1 cellular context compared by ENCODE assay signal in genomic region chr17:40541873-40542561, GRCh38.
TF ChIP-seq lines count a peak whose summit lies in the region.

No MANE protein-coding gene starts in this region.

TF ChIP-seq in K562, 482 proteins besides CTCF, POLR2A, EP300 and RAD21 (continued from another document):
- TF ChIP-seq, protein P1, sequence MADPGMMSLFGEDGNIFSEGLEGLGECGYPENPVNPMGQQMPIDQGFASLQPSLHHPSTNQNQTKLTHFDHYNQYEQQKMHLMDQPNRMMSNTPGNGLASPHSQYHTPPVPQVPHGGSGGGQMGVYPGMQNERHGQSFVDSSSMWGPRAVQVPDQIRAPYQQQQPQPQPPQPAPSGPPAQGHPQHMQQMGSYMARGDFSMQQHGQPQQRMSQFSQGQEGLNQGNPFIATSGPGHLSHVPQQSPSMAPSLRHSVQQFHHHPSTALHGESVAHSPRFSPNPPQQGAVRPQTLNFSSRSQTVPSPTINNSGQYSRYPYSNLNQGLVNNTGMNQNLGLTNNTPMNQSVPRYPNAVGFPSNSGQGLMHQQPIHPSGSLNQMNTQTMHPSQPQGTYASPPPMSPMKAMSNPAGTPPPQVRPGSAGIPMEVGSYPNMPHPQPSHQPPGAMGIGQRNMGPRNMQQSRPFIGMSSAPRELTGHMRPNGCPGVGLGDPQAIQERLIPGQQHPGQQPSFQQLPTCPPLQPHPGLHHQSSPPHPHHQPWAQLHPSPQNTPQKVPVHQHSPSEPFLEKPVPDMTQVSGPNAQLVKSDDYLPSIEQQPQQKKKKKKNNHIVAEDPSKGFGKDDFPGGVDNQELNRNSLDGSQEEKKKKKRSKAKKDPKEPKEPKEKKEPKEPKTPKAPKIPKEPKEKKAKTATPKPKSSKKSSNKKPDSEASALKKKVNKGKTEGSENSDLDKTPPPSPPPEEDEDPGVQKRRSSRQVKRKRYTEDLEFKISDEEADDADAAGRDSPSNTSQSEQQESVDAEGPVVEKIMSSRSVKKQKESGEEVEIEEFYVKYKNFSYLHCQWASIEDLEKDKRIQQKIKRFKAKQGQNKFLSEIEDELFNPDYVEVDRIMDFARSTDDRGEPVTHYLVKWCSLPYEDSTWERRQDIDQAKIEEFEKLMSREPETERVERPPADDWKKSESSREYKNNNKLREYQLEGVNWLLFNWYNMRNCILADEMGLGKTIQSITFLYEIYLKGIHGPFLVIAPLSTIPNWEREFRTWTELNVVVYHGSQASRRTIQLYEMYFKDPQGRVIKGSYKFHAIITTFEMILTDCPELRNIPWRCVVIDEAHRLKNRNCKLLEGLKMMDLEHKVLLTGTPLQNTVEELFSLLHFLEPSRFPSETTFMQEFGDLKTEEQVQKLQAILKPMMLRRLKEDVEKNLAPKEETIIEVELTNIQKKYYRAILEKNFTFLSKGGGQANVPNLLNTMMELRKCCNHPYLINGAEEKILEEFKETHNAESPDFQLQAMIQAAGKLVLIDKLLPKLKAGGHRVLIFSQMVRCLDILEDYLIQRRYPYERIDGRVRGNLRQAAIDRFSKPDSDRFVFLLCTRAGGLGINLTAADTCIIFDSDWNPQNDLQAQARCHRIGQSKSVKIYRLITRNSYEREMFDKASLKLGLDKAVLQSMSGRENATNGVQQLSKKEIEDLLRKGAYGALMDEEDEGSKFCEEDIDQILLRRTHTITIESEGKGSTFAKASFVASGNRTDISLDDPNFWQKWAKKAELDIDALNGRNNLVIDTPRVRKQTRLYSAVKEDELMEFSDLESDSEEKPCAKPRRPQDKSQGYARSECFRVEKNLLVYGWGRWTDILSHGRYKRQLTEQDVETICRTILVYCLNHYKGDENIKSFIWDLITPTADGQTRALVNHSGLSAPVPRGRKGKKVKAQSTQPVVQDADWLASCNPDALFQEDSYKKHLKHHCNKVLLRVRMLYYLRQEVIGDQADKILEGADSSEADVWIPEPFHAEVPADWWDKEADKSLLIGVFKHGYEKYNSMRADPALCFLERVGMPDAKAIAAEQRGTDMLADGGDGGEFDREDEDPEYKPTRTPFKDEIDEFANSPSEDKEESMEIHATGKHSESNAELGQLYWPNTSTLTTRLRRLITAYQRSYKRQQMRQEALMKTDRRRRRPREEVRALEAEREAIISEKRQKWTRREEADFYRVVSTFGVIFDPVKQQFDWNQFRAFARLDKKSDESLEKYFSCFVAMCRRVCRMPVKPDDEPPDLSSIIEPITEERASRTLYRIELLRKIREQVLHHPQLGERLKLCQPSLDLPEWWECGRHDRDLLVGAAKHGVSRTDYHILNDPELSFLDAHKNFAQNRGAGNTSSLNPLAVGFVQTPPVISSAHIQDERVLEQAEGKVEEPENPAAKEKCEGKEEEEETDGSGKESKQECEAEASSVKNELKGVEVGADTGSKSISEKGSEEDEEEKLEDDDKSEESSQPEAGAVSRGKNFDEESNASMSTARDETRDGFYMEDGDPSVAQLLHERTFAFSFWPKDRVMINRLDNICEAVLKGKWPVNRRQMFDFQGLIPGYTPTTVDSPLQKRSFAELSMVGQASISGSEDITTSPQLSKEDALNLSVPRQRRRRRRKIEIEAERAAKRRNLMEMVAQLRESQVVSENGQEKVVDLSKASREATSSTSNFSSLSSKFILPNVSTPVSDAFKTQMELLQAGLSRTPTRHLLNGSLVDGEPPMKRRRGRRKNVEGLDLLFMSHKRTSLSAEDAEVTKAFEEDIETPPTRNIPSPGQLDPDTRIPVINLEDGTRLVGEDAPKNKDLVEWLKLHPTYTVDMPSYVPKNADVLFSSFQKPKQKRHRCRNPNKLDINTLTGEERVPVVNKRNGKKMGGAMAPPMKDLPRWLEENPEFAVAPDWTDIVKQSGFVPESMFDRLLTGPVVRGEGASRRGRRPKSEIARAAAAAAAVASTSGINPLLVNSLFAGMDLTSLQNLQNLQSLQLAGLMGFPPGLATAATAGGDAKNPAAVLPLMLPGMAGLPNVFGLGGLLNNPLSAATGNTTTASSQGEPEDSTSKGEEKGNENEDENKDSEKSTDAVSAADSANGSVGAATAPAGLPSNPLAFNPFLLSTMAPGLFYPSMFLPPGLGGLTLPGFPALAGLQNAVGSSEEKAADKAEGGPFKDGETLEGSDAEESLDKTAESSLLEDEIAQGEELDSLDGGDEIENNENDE (IDR thresholded peaks at IDR 0.05; ENCODE audit: low read depth, low read length): no peak
- TF ChIP-seq ERF (CRISPR knock-in tag; IDR thresholded peaks at IDR 0.05): no peak
